ENCODE assay signal across 10 cellular contexts in genomic region chr14:61598980-61599379, GRCh38.
A peak's percentile ranks its signal among the peaks of the same experiment; 100 is the strongest.
DNase-seq lines count a peak whose midpoint lies in the region; ATAC-seq and TF ChIP-seq lines count a peak whose summit lies in the region.
"Had no signal": no experiment of that assay in that cellular context is flagged by ENCODE, and none has a peak within 500 bp of the region (broad histone marks: within the 10 kb centered on the region; RNA-seq: fewer than 3 reads in every experiment).

No MANE protein-coding gene starts in this region.

- no peak overlapping the region for H3K4me2 ChIP-seq in GM23338

- CTCF ChIA-PET in CD4-positive, alpha-beta memory T cell (lab: Charles Lee; ENCODE audit: partially characterized antibody): interaction anchor here (0.6 kb wide), 1 partner anchor 138 kb away, joined by 3 read pairs; no protein-coding TSS in a partner anchor

- no peaks in the 10 kb centered on the region for H3F3A ChIP-seq in GM23338 (replicated peaks; ENCODE audit: low read depth)

- H3K27ac Mint-ChIP-seq in CD4-positive, alpha-beta memory T cell: peak overlapping the region in 4 of 7 donors; percentile 17 to 78 (median 41)
- H3K27ac Mint-ChIP-seq in GM23338: peak overlapping the region; percentile 37; the same call in 1 of the 2 replicates

- 12 to 14% methylated on average over 1 of the region's 1 CpG for WGBS in lung, 2 donors

- no peaks in the 10 kb centered on the region for H3K9me3 Mint-ChIP-seq in CD4-positive, alpha-beta memory T cell
- no peaks in the 10 kb centered on the region for H3K9me3 Mint-ChIP-seq in GM23338

- peaks cover 19% of the 10 kb centered on the region for H3K4me1 ChIP-seq in CD4-positive, alpha-beta memory T cell (ENCODE audit: insufficient read depth, low read length)
- H3K4me1 ChIP-seq in GM23338 (ENCODE audit: insufficient read depth) (peaks cover 42% of the 10 kb centered on the region), lung (ENCODE audit: control insufficient read depth in 2 of 2, insufficient read depth in 2 of 2, low read length in 2 of 2) (peaks cover 4% of the 10 kb centered on the region in 2 donors)

- no peak overlapping the region for H3K4me3 ChIP-seq in CD4-positive, alpha-beta memory T cell (ENCODE audit: low read length in 2 of 2)
- H3K4me3 ChIP-seq in GM23338 (no peak overlapping the region), lung (no peak overlapping the region)

- H3K4me3 Mint-ChIP-seq in CD4-positive, alpha-beta memory T cell: no peak overlapping the region
- H3K4me3 Mint-ChIP-seq in GM23338: no peak overlapping the region

- no peak overlapping the region for H3K27ac ChIP-seq in CD4-positive, alpha-beta memory T cell (ENCODE audit: low read depth, low read length)
- H3K27ac ChIP-seq in GM23338 (ENCODE audit: low read depth) (no peak overlapping the region), VCaP (peak overlapping the region; percentile 16; the same call in 1 of the 2 replicates), lung (ENCODE audit: low read depth in 1 of 2, low read length in 1 of 2) (peak overlapping the region; percentile 67 to 72)
- H3K27ac ChIP-seq: foreskin keratinocyte had no signal

- no peaks in the 10 kb centered on the region for H3K27me3 Mint-ChIP-seq in CD4-positive, alpha-beta memory T cell
- peaks cover 2% of the 10 kb centered on the region for H3K27me3 Mint-ChIP-seq in GM23338 (ENCODE audit: insufficient read depth, low read depth, poor library complexity)

- no peaks in the 10 kb centered on the region for H3K9me2 ChIP-seq in GM23338 (ENCODE audit: insufficient read depth)

- no peak for DNase-seq in CD4-positive, alpha-beta memory T cell
- no peak for DNase-seq in GM23338 (ENCODE audit: low spot score)
- no peak for DNase-seq in lung (ENCODE audit: low spot score)
- DNase-seq in NCI-H446 (lab: John Stamatoyannopoulos, UW): no peak
- no peak for DNase-seq in SW480 (ENCODE audit: low spot score)
- DNase-seq in NCI-H2227 (lab: John Stamatoyannopoulos, UW; ENCODE audit: unreplicated experiment): no peak
- DNase-seq in inferior parietal cortex (ENCODE audit: extremely low spot score): no peak
- DNase-seq: foreskin keratinocyte, NCI-H510A had no signal

- H3K36me3 ChIP-seq in CD4-positive, alpha-beta memory T cell (ENCODE audit: insufficient read depth, low read length): no peaks in the 10 kb centered on the region
- H3K36me3 ChIP-seq in GM23338 (ENCODE audit: insufficient read depth) (no peaks in the 10 kb centered on the region), lung (ENCODE audit: control insufficient read depth in 2 of 2, insufficient read depth in 2 of 2, low read length in 2 of 2) (no peaks in the 10 kb centered on the region)

- TF ChIP-seq CTCF in GM23338 (conservative IDR thresholded peaks at IDR 0.05; ENCODE audit: low read depth in 2 of 2) (no peak), VCaP (conservative IDR thresholded peaks at IDR 0.05) (no peak), lung (IDR thresholded peaks at IDR 0.05; ENCODE audit: control extremely low read depth, extremely low read depth) (no peak)

- H2AFZ ChIP-seq in GM23338: peak overlapping the region; percentile 12; the same call in 1 of the 2 replicates

- H3K27me3 ChIP-seq in CD4-positive, alpha-beta memory T cell (ENCODE audit: insufficient read depth, low read length): no peaks in the 10 kb centered on the region
- H3K27me3 ChIP-seq in GM23338 (ENCODE audit: insufficient read depth): no peaks in the 10 kb centered on the region
- no peaks in the 10 kb centered on the region for H3K27me3 ChIP-seq in lung (ENCODE audit: control insufficient read depth, insufficient read depth)
- H3K27me3 ChIP-seq: foreskin keratinocyte had no signal

- no peaks in the 10 kb centered on the region for H3K9me3 ChIP-seq in CD4-positive, alpha-beta memory T cell (ENCODE audit: control insufficient read depth in 1 of 2, low read length in 2 of 2)
- no peaks in the 10 kb centered on the region for H3K9me3 ChIP-seq in lung (ENCODE audit: control insufficient read depth in 2 of 2, insufficient read depth in 1 of 2, low read length in 1 of 2)

- ATAC-seq in GM23338: no peak
- no peak for ATAC-seq in lung (ENCODE audit: insufficient read depth, low FRiP score)
- ATAC-seq: foreskin keratinocyte had no signal

- POLR2A ChIA-PET in CD4-positive, alpha-beta memory T cell (lab: Charles Lee; ENCODE audit: partially characterized antibody): interaction anchor here (0.7 kb wide), 2 partner anchors 10 to 99 kb away, joined by 3 read pairs; no protein-coding TSS in a partner anchor

- peaks cover 22 to 36% (median 29%) of the 10 kb centered on the region in 4 donors for H3K4me1 Mint-ChIP-seq in CD4-positive, alpha-beta memory T cell
- H3K4me1 Mint-ChIP-seq in GM23338: peaks cover 40% of the 10 kb centered on the region

- H3K36me3 Mint-ChIP-seq in CD4-positive, alpha-beta memory T cell: peaks cover 0 to 4% of the 10 kb centered on the region in 2 donors
- no peaks in the 10 kb centered on the region for H3K36me3 Mint-ChIP-seq in GM23338 (ENCODE audit: low read depth)

- no peaks in the 10 kb centered on the region for H3K79me2 ChIP-seq in GM23338 (replicated peaks; ENCODE audit: insufficient read depth)

- no peaks in the 10 kb centered on the region for H4K20me1 ChIP-seq in GM23338 (replicated peaks; ENCODE audit: insufficient read depth)

- intact Hi-C loops in CD4-positive, alpha-beta memory T cell (cut with micrococcal nuclease): loop anchor here (5.0 kb wide), 1 partner anchor 48 kb away; no protein-coding TSS in a partner anchor

TF ChIP-seq in GM23338, 12 proteins besides CTCF, POLR2A, EP300 and RAD21 (continues in another document):
- TF ChIP-seq ZNF114 (CRISPR knock-in tag; IDR thresholded peaks at IDR 0.05): no peak
- no peak for TF ChIP-seq STAT1 (IDR thresholded peaks at IDR 0.05; ENCODE audit: unreplicated experiment)
- no peak for TF ChIP-seq ZNF462 (CRISPR knock-in tag; IDR thresholded peaks at IDR 0.05)
- no peak for TF ChIP-seq POLR2AphosphoS5 (IDR thresholded peaks at IDR 0.05; ENCODE audit: low read depth)
- TF ChIP-seq EZH2 (IDR thresholded peaks at IDR 0.05; ENCODE audit: low read depth, unreplicated experiment): no peak
- no peak for TF ChIP-seq CREB1 (CRISPR knock-in tag; IDR thresholded peaks at IDR 0.05; ENCODE audit: low read depth)
- no peak for TF ChIP-seq ZNF331 (CRISPR knock-in tag; IDR thresholded peaks at IDR 0.05; ENCODE audit: low read depth)
- no peak for TF ChIP-seq EZH2phosphoT487 (IDR thresholded peaks at IDR 0.05; ENCODE audit: unreplicated experiment)

Comparison
In these comparisons a context has a peak if more than half of its experiments do, and no peak if none do; other contexts are left out.
1. H3K27ac ChIP-seq: peak in VCaP (single experiment) and lung (2 of 2); none in CD4-positive, alpha-beta memory T cell (single experiment) and GM23338 (single experiment).